12 cellular contexts compared by ENCODE assay signal in genomic region chr14:105026033-105026785, GRCh38. TPM values are rescaled to one million over a fixed set of nuclear protein-coding genes. Genes with fewer than 3 reads are reported as not detected.
DNase-seq lines count a peak whose midpoint lies in the region; ATAC-seq, FAIRE-seq and TF ChIP-seq lines count a peak whose summit lies in the region.
"Had no signal": no experiment of that assay in that cellular context is flagged by ENCODE, and none has a peak within 500 bp of the region (broad histone marks: within the 10 kb centered on the region; RNA-seq: fewer than 3 reads in every experiment).

No MANE protein-coding gene starts in this region.

- peaks cover 51% of the 10 kb centered on the region for H3K4me1 Mint-ChIP-seq in activated T-cell treated with anti-CD3 and anti-CD28 coated beads, Interleukin-2, amount 50 U/mL, for 24 hours (ENCODE audit: low read depth)
- H3K4me1 Mint-ChIP-seq in astrocyte (ENCODE audit: low read depth, unreplicated experiment): peaks cover 29% of the 10 kb centered on the region
- peaks cover 47% of the 10 kb centered on the region for H3K4me1 Mint-ChIP-seq in stimulated activated effector memory CD8-positive, alpha-beta T cell treated with anti-CD3 and anti-CD28 coated beads, Interleukin-12 subunit alpha, Interleukin-12 subunit beta, amount 100 ng/mL, for 72 hours

- no peak for DNase-seq in activated T-cell treated with anti-CD3 and anti-CD28 coated beads, Interleukin-2, amount 50 U/mL, for 24 hours
- DNase-seq in activated T-cell treated with anti-CD3 and anti-CD28 coated beads, Interleukin-2, amount 50 U/mL, for 48 hours: no peak
- DNase-seq in MV-4-11 (lab: John Stamatoyannopoulos, UW): peak; percentile 89
- peak; percentile 86 for DNase-seq in astrocyte (ENCODE audit: low read depth)
- no peak for DNase-seq in stimulated activated effector memory CD8-positive, alpha-beta T cell treated with anti-CD3 and anti-CD28 coated beads, Interleukin-12 subunit alpha, Interleukin-12 subunit beta, amount 100 ng/mL, for 72 hours (ENCODE audit: low spot score in 2 of 2)
- no peak for DNase-seq in HT-29 (ENCODE audit: low spot score)
- DNase-seq in AG08396 (ENCODE audit: low spot score): no peak
- DNase-seq: activated CD4-positive, CD25-positive, alpha-beta regulatory T cell treated with anti-CD3 and anti-CD28 coated beads, Interleukin-2, amount 50 U/mL, for 72 hours; NCI-H526 had no signal

- peaks cover 10% of the 10 kb centered on the region for H3K36me3 Mint-ChIP-seq in activated T-cell treated with anti-CD3 and anti-CD28 coated beads, Interleukin-2, amount 50 U/mL, for 24 hours (ENCODE audit: low read depth)
- no peaks in the 10 kb centered on the region for H3K36me3 Mint-ChIP-seq in astrocyte (ENCODE audit: low read depth, unreplicated experiment)
- H3K36me3 Mint-ChIP-seq in stimulated activated effector memory CD8-positive, alpha-beta T cell treated with anti-CD3 and anti-CD28 coated beads, Interleukin-12 subunit alpha, Interleukin-12 subunit beta, amount 100 ng/mL, for 72 hours: no peaks in the 10 kb centered on the region

- peak overlapping the region; percentile 11 for H3K4me3 Mint-ChIP-seq in activated T-cell treated with anti-CD3 and anti-CD28 coated beads, Interleukin-2, amount 50 U/mL, for 24 hours
- no peak overlapping the region for H3K4me3 Mint-ChIP-seq in astrocyte (ENCODE audit: unreplicated experiment)
- peak overlapping the region; percentile 21 for H3K4me3 Mint-ChIP-seq in stimulated activated effector memory CD8-positive, alpha-beta T cell treated with anti-CD3 and anti-CD28 coated beads, Interleukin-12 subunit alpha, Interleukin-12 subunit beta, amount 100 ng/mL, for 72 hours

- no peaks in the 10 kb centered on the region for H3K36me3 ChIP-seq in astrocyte (ENCODE audit: insufficient read depth, low read length)

- peak overlapping the region; percentile 37 for H3K4me2 ChIP-seq in astrocyte (ENCODE audit: low read length)

- peaks cover 2% of the 10 kb centered on the region for H3K27me3 Mint-ChIP-seq in activated T-cell treated with anti-CD3 and anti-CD28 coated beads, Interleukin-2, amount 50 U/mL, for 24 hours
- no peaks in the 10 kb centered on the region for H3K27me3 Mint-ChIP-seq in astrocyte (ENCODE audit: low read depth, unreplicated experiment)

- no peaks in the 10 kb centered on the region for H3K9me3 ChIP-seq in astrocyte (ENCODE audit: insufficient read depth, low read depth, low read length)

- no peak overlapping the region for H2AFZ ChIP-seq in astrocyte (ENCODE audit: low read depth, low read length)

- no peaks in the 10 kb centered on the region for H3K27me3 ChIP-seq in astrocyte (ENCODE audit: insufficient read depth, low read length)

- peak overlapping the region; percentile 51 for H3K9ac ChIP-seq in astrocyte (ENCODE audit: low read length)

- H4K20me1 ChIP-seq in astrocyte (ENCODE audit: insufficient read depth, low read length): no peaks in the 10 kb centered on the region

- H3K4me3 ChIP-seq in astrocyte (ENCODE audit: insufficient read depth, low read depth, low read length): no peak overlapping the region
- H3K4me3 ChIP-seq: coronary artery had no signal

- H3K79me2 ChIP-seq in astrocyte (ENCODE audit: insufficient read depth, low read length): peaks cover 11% of the 10 kb centered on the region

- ATAC-seq in stimulated activated effector memory CD8-positive, alpha-beta T cell treated with anti-CD3 and anti-CD28 coated beads, Interleukin-12 subunit alpha, Interleukin-12 subunit beta, amount 100 ng/mL, for 72 hours: peak; percentile 77
- ATAC-seq in GM18907 (IDR thresholded peaks at IDR 0.05; ENCODE audit: unreplicated experiment): no peak

- H3K27ac ChIP-seq in astrocyte (ENCODE audit: low read depth, low read length): peak overlapping the region; percentile 92
- H3K27ac ChIP-seq: coronary artery had no signal

- H3K9me3 Mint-ChIP-seq in activated T-cell treated with anti-CD3 and anti-CD28 coated beads, Interleukin-2, amount 50 U/mL, for 24 hours: no peaks in the 10 kb centered on the region
- H3K9me3 Mint-ChIP-seq in astrocyte (ENCODE audit: unreplicated experiment): peaks cover 1% of the 10 kb centered on the region
- no peaks in the 10 kb centered on the region for H3K9me3 Mint-ChIP-seq in stimulated activated effector memory CD8-positive, alpha-beta T cell treated with anti-CD3 and anti-CD28 coated beads, Interleukin-12 subunit alpha, Interleukin-12 subunit beta, amount 100 ng/mL, for 72 hours

- FAIRE-seq in astrocyte (lab: Jason Lieb, UNC): no peak
- FAIRE-seq: urothelium cell line had no signal

- peaks cover 61% of the 10 kb centered on the region for H3K4me1 ChIP-seq in astrocyte (ENCODE audit: insufficient read depth, low read length)

- no peak for TF ChIP-seq CTCF in astrocyte (IDR thresholded peaks at IDR 0.05; ENCODE audit: insufficient read depth, low read depth, low read length)

- peak overlapping the region; percentile 91 for H3K27ac Mint-ChIP-seq in activated T-cell treated with anti-CD3 and anti-CD28 coated beads, Interleukin-2, amount 50 U/mL, for 24 hours
- peak overlapping the region; percentile 48 for H3K27ac Mint-ChIP-seq in astrocyte (ENCODE audit: unreplicated experiment)
- H3K27ac Mint-ChIP-seq in stimulated activated effector memory CD8-positive, alpha-beta T cell treated with anti-CD3 and anti-CD28 coated beads, Interleukin-12 subunit alpha, Interleukin-12 subunit beta, amount 100 ng/mL, for 72 hours: peak overlapping the region; percentile 4

RNA-seq across cellular contexts. Expression of gene CDCA4, which starts 5.3 kb away (rescaled TPM):
- 8.7 and 11.3 TPM in 2 replicates for total RNA-seq in astrocyte
- total RNA-seq in HT-29 (2014; rRNA removed; shearing (Covaris generic)): 45.4 and 45.7 TPM in 2 replicates

RNA-seq across cellular contexts. Expression of gene GPR132, which starts 39.0 kb away (rescaled TPM):
- 1.7 and 2.2 TPM in 2 replicates for total RNA-seq in astrocyte
- total RNA-seq in HT-29 (2014; rRNA removed; shearing (Covaris generic)): not detected in 2 replicates

RNA-seq across cellular contexts. Expression of gene CLBA1, which starts 40.6 kb away (rescaled TPM):
- 6.3 and 7.2 TPM in 2 replicates for total RNA-seq in astrocyte
- 9.8 and 11.6 TPM in 2 replicates for total RNA-seq in HT-29 (2014; rRNA removed; shearing (Covaris generic))

RNA-seq across cellular contexts. Expression of gene AHNAK2, which starts 48.0 kb away (rescaled TPM):
- total RNA-seq in astrocyte: 34.3 and 44.7 TPM in 2 replicates
- total RNA-seq in HT-29 (2014; rRNA removed; shearing (Covaris generic)): 1.5 and 1.6 TPM in 2 replicates

Comparison
In these comparisons a context has a peak if more than half of its experiments do, and no peak if none do; other contexts are left out.
1. DNase-seq: peak in MV-4-11 (single experiment) and astrocyte (single experiment); none in activated T-cell treated with anti-CD3 and anti-CD28 coated beads, Interleukin-2, amount 50 U/mL, for 24 hours (single experiment), activated T-cell treated with anti-CD3 and anti-CD28 coated beads, Interleukin-2, amount 50 U/mL, for 48 hours (0 of 2), stimulated activated effector memory CD8-positive, alpha-beta T cell treated with anti-CD3 and anti-CD28 coated beads, Interleukin-12 subunit alpha, Interleukin-12 subunit beta, amount 100 ng/mL, for 72 hours (0 of 2), HT-29 (single experiment) and AG08396 (single experiment).
2. H3K27ac Mint-ChIP-seq: peak in every context shown above with its lines; median percentile 91 in activated T-cell treated with anti-CD3 and anti-CD28 coated beads, Interleukin-2, amount 50 U/mL, for 24 hours; 48 in astrocyte; 4 in stimulated activated effector memory CD8-positive, alpha-beta T cell treated with anti-CD3 and anti-CD28 coated beads, Interleukin-12 subunit alpha, Interleukin-12 subunit beta, amount 100 ng/mL, for 72 hours.